ENCODE assay signal across 22 cellular contexts in genomic region chr22:23531966-23532735, GRCh38. TPM values are rescaled to one million over a fixed set of nuclear protein-coding genes. Genes with fewer than 3 reads are reported as not detected.
DNase-seq lines count a peak whose midpoint lies in the region; ATAC-seq, FAIRE-seq and TF ChIP-seq lines count a peak whose summit lies in the region.
"Had no signal": no experiment of that assay in that cellular context is flagged by ENCODE, and none has a peak within 500 bp of the region (broad histone marks: within the 10 kb centered on the region; RNA-seq: fewer than 3 reads in every experiment).

No MANE protein-coding gene starts in this region.

- no peaks in the 10 kb centered on the region for H4K20me1 ChIP-seq in H9 (ENCODE audit: control insufficient read depth, insufficient read depth, insufficient read length)
- no peaks in the 10 kb centered on the region for H4K20me1 ChIP-seq in H1 (replicated peaks in 1 of 2; ENCODE audit: control insufficient read depth in 1 of 2, insufficient read depth in 2 of 2, low read length in 2 of 2)

- TF ChIP-seq CTCF in H9 (conservative IDR thresholded peaks at IDR 0.05) (no peak), H1 (IDR thresholded peaks at IDR 0.05; ENCODE audit: control extremely low read depth in 1 of 3, insufficient read depth in 1 of 3, low read depth in 1 of 3, low read length in 3 of 3) (no peak), tibial artery (IDR thresholded peaks at IDR 0.05) (no peak), MCF 10A (IDR thresholded peaks at IDR 0.05; ENCODE audit: unreplicated experiment) (no peak)

- peak overlapping the region; percentile 2; the same call in 1 of the 2 replicates for H3K14ac ChIP-seq in H9 (ENCODE audit: insufficient read depth, low read length)
- H3K14ac ChIP-seq in H1 (ENCODE audit: insufficient read length) = no peak overlapping the region

- peaks cover 47% of the 10 kb centered on the region for H3K27me3 Mint-ChIP-seq in H9 (ENCODE audit: low read depth)
- H3K27me3 Mint-ChIP-seq in naive thymus-derived CD4-positive, alpha-beta T cell = peaks cover 0 to 10% (median 3%) of the 10 kb centered on the region in 5 donors
- peaks cover 18% of the 10 kb centered on the region for H3K27me3 Mint-ChIP-seq in MCF 10A (ENCODE audit: insufficient read depth, unreplicated experiment)

- H4K91ac ChIP-seq in H9 (ENCODE audit: insufficient read length, low read depth, low read length) (no peak overlapping the region), H1 (replicated peaks; ENCODE audit: insufficient read length, low read length) (peak overlapping the region; percentile 97)

- H3K4me3 Mint-ChIP-seq in H9 (no peak overlapping the region; a peak in 1 of 5 replicates), MCF 10A (ENCODE audit: unreplicated experiment) (no peak overlapping the region)
- H3K4me3 Mint-ChIP-seq in naive thymus-derived CD4-positive, alpha-beta T cell = no peak overlapping the region
- H3K4me3 Mint-ChIP-seq: activated CD4-positive, alpha-beta memory T cell treated with anti-CD3 and anti-CD28 coated beads for 36 hours; activated naive CD8-positive, alpha-beta T cell; stimulated activated effector memory CD8-positive, alpha-beta T cell treated with anti-CD3 and anti-CD28 coated beads, Interleukin-12 subunit alpha, Interleukin-12 subunit beta, amount 100 ng/mL, for 72 hours had no signal

- no peak for FAIRE-seq in H1 (lab: Jason Lieb, UNC)
- FAIRE-seq: endometrium had no signal

- no peaks in the 10 kb centered on the region for H3K36me3 ChIP-seq in H1 (ENCODE audit: control insufficient read depth in 2 of 4, insufficient read depth in 4 of 4, low read length in 3 of 4)
- H3K36me3 ChIP-seq in mucosa of rectum (ENCODE audit: control insufficient read depth in 2 of 2, insufficient read depth in 2 of 2, low read length in 2 of 2) = no peaks in the 10 kb centered on the region
- H3K36me3 ChIP-seq in tibial artery = no peaks in the 10 kb centered on the region
- no peaks in the 10 kb centered on the region for H3K36me3 ChIP-seq in naive thymus-derived CD4-positive, alpha-beta T cell (ENCODE audit: control insufficient read depth in 2 of 3, insufficient read depth in 3 of 3, low read length in 3 of 3)
- H3K36me3 ChIP-seq: neutrophil, thoracic aorta had no signal

- H3K27ac Mint-ChIP-seq in H9 = no peak overlapping the region
- H3K27ac Mint-ChIP-seq in naive thymus-derived CD4-positive, alpha-beta T cell = peak overlapping the region in 1 of 9 donors; percentile 51
- H3K27ac Mint-ChIP-seq in MCF 10A (ENCODE audit: low read depth, unreplicated experiment) = no peak overlapping the region
- H3K27ac Mint-ChIP-seq: activated CD4-positive, alpha-beta memory T cell treated with anti-CD3 and anti-CD28 coated beads for 36 hours; activated naive CD8-positive, alpha-beta T cell had no signal

- no peaks in the 10 kb centered on the region; a peak in 1 of 7 replicates for H3K36me3 Mint-ChIP-seq in H9 (ENCODE audit: insufficient read depth in 1 of 3, low read depth in 3 of 3)
- H3K36me3 Mint-ChIP-seq in naive thymus-derived CD4-positive, alpha-beta T cell = no peaks in the 10 kb centered on the region
- H3K36me3 Mint-ChIP-seq in MCF 10A (ENCODE audit: insufficient read depth, unreplicated experiment) = no peaks in the 10 kb centered on the region
- H3K36me3 Mint-ChIP-seq: activated CD4-positive, alpha-beta memory T cell treated with anti-CD3 and anti-CD28 coated beads for 36 hours; activated naive CD8-positive, alpha-beta T cell; stimulated activated effector memory CD8-positive, alpha-beta T cell treated with anti-CD3 and anti-CD28 coated beads, Interleukin-12 subunit alpha, Interleukin-12 subunit beta, amount 100 ng/mL, for 72 hours had no signal

- H2BK12ac ChIP-seq in H9 (ENCODE audit: insufficient read length, low read depth, low read length) (no peak overlapping the region), H1 (ENCODE audit: low read depth, low read length) (peak overlapping the region; percentile 99; the same call in 1 of the 2 replicates)

- no CpG with 5 or more reads among the region's 15 CpGs for WGBS in H9 (ENCODE audit: extremely low coverage, insufficient read length, low lambda C conversion rate)
- WGBS in H1 (ENCODE audit: extremely low coverage in 1 of 2, insufficient coverage in 1 of 2, insufficient read length in 1 of 2, insufficient replicate concordance in 2 of 2, low coverage in 1 of 2, low lambda C conversion rate in 2 of 2, missing lambda C conversion rate in 1 of 2), 2 experiments = 85% methylated on average over 12 of the region's 15 CpGs; no CpG with 5 or more reads in 1 of the 2 experiments

- no peak overlapping the region for H2BK120ac ChIP-seq in H9 (ENCODE audit: low read depth, low read length, poor library complexity, severe bottlenecking)
- peak overlapping the region; percentile 79 for H2BK120ac ChIP-seq in H1 (replicated peaks; ENCODE audit: low read depth, low read length)

- H2BK20ac ChIP-seq in H9 (ENCODE audit: low read depth, low read length, poor library complexity, severe bottlenecking) (no peak overlapping the region), H1 (ENCODE audit: low read length) (peak overlapping the region; percentile 97)

- no peak overlapping the region for H3K18ac ChIP-seq in H9 (ENCODE audit: insufficient read length, low read depth, low read length)
- H3K18ac ChIP-seq in H1 (ENCODE audit: extremely low read depth, low read length) = peak overlapping the region; percentile 51

- H2BK15ac ChIP-seq in H9 (ENCODE audit: low read depth, low read length) = no peak overlapping the region
- H2BK15ac ChIP-seq in H1 (ENCODE audit: low read length) = peak overlapping the region; percentile 94; the same call in 1 of the 2 replicates

- BruUV-seq in MCF 10A (replicated peaks; lab: Mats Ljungman, UMichigan) = no TSS peak

- H3K9me3 Mint-ChIP-seq in H9 (no peaks in the 10 kb centered on the region; a peak in 2 of 5 replicates), MCF 10A (ENCODE audit: unreplicated experiment) (no peaks in the 10 kb centered on the region)
- no peaks in the 10 kb centered on the region for H3K9me3 Mint-ChIP-seq in naive thymus-derived CD4-positive, alpha-beta T cell
- H3K9me3 Mint-ChIP-seq: activated CD4-positive, alpha-beta memory T cell treated with anti-CD3 and anti-CD28 coated beads for 36 hours; stimulated activated effector memory CD8-positive, alpha-beta T cell treated with anti-CD3 and anti-CD28 coated beads, Interleukin-12 subunit alpha, Interleukin-12 subunit beta, amount 100 ng/mL, for 72 hours had no signal

- no peak overlapping the region for H3K4me3 ChIP-seq in H1 (ENCODE audit: extremely low read depth in 1 of 4, insufficient read depth in 2 of 4, low read depth in 3 of 4, low read length in 4 of 4)
- H3K4me3 ChIP-seq in mucosa of rectum (ENCODE audit: low read length in 2 of 2) = no peak overlapping the region
- H3K4me3 ChIP-seq in tibial artery = no peak overlapping the region
- no peak overlapping the region for H3K4me3 ChIP-seq in naive thymus-derived CD4-positive, alpha-beta T cell (ENCODE audit: low read length)
- H3K4me3 ChIP-seq: coronary artery, GM23248, thoracic aorta had no signal

- H3K4ac ChIP-seq in H9 (ENCODE audit: low read depth, low read length) (no peak overlapping the region), H1 (replicated peaks; ENCODE audit: insufficient read length, low read depth, low read length) (peak overlapping the region; percentile 69)

- H3K23ac ChIP-seq in H9 (ENCODE audit: insufficient read length, low read depth, low read length) = no peak overlapping the region
- peak overlapping the region; percentile 12 for H3K23ac ChIP-seq in H1 (ENCODE audit: insufficient read length)

- H3K27ac ChIP-seq in H9 (ENCODE audit: insufficient read length, low read depth, low read length) (no peak overlapping the region), H1 (ENCODE audit: low read depth, low read length) (no peak overlapping the region), mucosa of rectum (ENCODE audit: low read depth in 2 of 2, low read length in 2 of 2) (no peak overlapping the region), tibial artery (no peak overlapping the region)
- H3K27ac ChIP-seq in naive thymus-derived CD4-positive, alpha-beta T cell (ENCODE audit: low read depth, low read length) = no peak overlapping the region
- H3K27ac ChIP-seq: coronary artery, GM23248, neutrophil, thoracic aorta had no signal

- H4K8ac ChIP-seq in H9 (replicated peaks; ENCODE audit: insufficient read length, low read depth, low read length) (no peak overlapping the region), H1 (ENCODE audit: extremely low read depth, insufficient read depth, low read length) (no peak overlapping the region; the same call in 1 of the 2 replicates)

- H3K56ac ChIP-seq in H9 (ENCODE audit: insufficient read length, low read depth, low read length) = no peak overlapping the region
- H3K56ac ChIP-seq in H1 (replicated peaks; ENCODE audit: insufficient read length, low read depth, low read length) = no peak overlapping the region

- H2AK5ac ChIP-seq in H9 (ENCODE audit: insufficient read length, low read length) = no peak overlapping the region
- peak overlapping the region; percentile 78; the same call in 1 of the 2 replicates for H2AK5ac ChIP-seq in H1 (ENCODE audit: low read depth, low read length)

- H3K4me2 ChIP-seq in H9 (ENCODE audit: insufficient read depth, insufficient read length, low read length) (no peak overlapping the region), H1 (ENCODE audit: insufficient read depth in 1 of 2, low read depth in 2 of 2, low read length in 2 of 2) (no peak overlapping the region; a peak in 1 of 4 replicates)

- H3K9me3 ChIP-seq in H9 (ENCODE audit: control insufficient read depth, low read depth, low read length) = no peaks in the 10 kb centered on the region
- H3K9me3 ChIP-seq in H1 (ENCODE audit: insufficient read depth in 2 of 2, low read depth in 1 of 2, low read length in 1 of 2) = no peaks in the 10 kb centered on the region
- no peaks in the 10 kb centered on the region for H3K9me3 ChIP-seq in mucosa of rectum (ENCODE audit: control insufficient read depth in 2 of 2, low read length in 2 of 2)
- no peaks in the 10 kb centered on the region for H3K9me3 ChIP-seq in tibial artery
- no peaks in the 10 kb centered on the region for H3K9me3 ChIP-seq in naive thymus-derived CD4-positive, alpha-beta T cell (ENCODE audit: control insufficient read depth in 2 of 3, low read length in 3 of 3)
- H3K9me3 ChIP-seq: neutrophil, thoracic aorta had no signal

- H3K79me2 ChIP-seq in H9 (ENCODE audit: insufficient read depth, low read length) (no peaks in the 10 kb centered on the region), H1 (ENCODE audit: control insufficient read depth in 1 of 2, insufficient read depth in 2 of 2, low read length in 2 of 2) (no peaks in the 10 kb centered on the region)

- no peak overlapping the region for H3T11ph ChIP-seq in H9 (ENCODE audit: low read length)

- intact Hi-C loops in tibial artery (cut with DNase I; ENCODE audit: low total_unique reads) = loop anchor here (5.0 to 10.0 kb wide), 2 partner anchors 147 to 210 kb away; no protein-coding TSS in a partner anchor
- intact Hi-C loops in naive thymus-derived CD4-positive, alpha-beta T cell (cut with micrococcal nuclease) = no loop called here
- intact Hi-C loops in MCF 10A (cut with micrococcal nuclease) = no loop called here

- H4K5ac ChIP-seq in H9 (ENCODE audit: insufficient read length, low read depth, low read length) (no peak overlapping the region), H1 (ENCODE audit: insufficient read length, low read depth, low read length) (peak overlapping the region; percentile 53)

- H2AFZ ChIP-seq in H9 (ENCODE audit: low read length) = no peak overlapping the region
- no peak overlapping the region for H2AFZ ChIP-seq in H1 (ENCODE audit: low read length)
- H2AFZ ChIP-seq: GM23248 had no signal

- H3K4me1 ChIP-seq in H9 (ENCODE audit: insufficient read depth, low read length) (peaks cover 16% of the 10 kb centered on the region; the same call in 1 of the 2 replicates), H1 (replicated peaks in 1 of 4; ENCODE audit: control insufficient read depth in 3 of 4, insufficient read depth in 4 of 4, low read length in 3 of 4) (peaks cover 9 to 48% (median 35%) of the 10 kb centered on the region in 4 experiments), mucosa of rectum (ENCODE audit: control insufficient read depth in 2 of 2, insufficient read depth in 2 of 2, low read length in 2 of 2) (peaks cover 22 to 32% of the 10 kb centered on the region in 2 donors), tibial artery (peaks cover 0 to 4% (median 0%) of the 10 kb centered on the region in 4 donors)
- H3K4me1 ChIP-seq in naive thymus-derived CD4-positive, alpha-beta T cell (ENCODE audit: control insufficient read depth in 2 of 2, insufficient read depth in 2 of 2, low read length in 2 of 2) = no peaks in the 10 kb centered on the region

- H3K27me3 ChIP-seq in H9 (ENCODE audit: insufficient read depth, low read length) (no peaks in the 10 kb centered on the region; the same call in 1 of the 2 replicates), H1 (replicated peaks in 1 of 4; ENCODE audit: control insufficient read depth in 3 of 4, extremely low read depth in 1 of 4, insufficient read depth in 3 of 4, low read length in 3 of 4) (peaks cover 0 to 8% (median 4%) of the 10 kb centered on the region in 4 experiments; a peak in 3 of 7 replicates), mucosa of rectum (ENCODE audit: control insufficient read depth in 2 of 2, insufficient read depth in 2 of 2, low read length in 2 of 2) (no peaks in the 10 kb centered on the region), tibial artery (peaks cover 0 to 5% of the 10 kb centered on the region in 2 donors)
- H3K27me3 ChIP-seq in naive thymus-derived CD4-positive, alpha-beta T cell (ENCODE audit: control insufficient read depth in 2 of 2, insufficient read depth in 2 of 2, low read length in 2 of 2) = no peaks in the 10 kb centered on the region

- no peak overlapping the region for H3K9ac ChIP-seq in H9 (ENCODE audit: extremely low read depth, insufficient read length, low read length)
- H3K9ac ChIP-seq in H1 (replicated peaks in 1 of 4; ENCODE audit: extremely low read depth in 1 of 4, low read depth in 3 of 4, low read length in 3 of 4) = no peak overlapping the region
- peak overlapping the region; percentile 12 to 41 for H3K9ac ChIP-seq in mucosa of rectum (ENCODE audit: low read depth in 1 of 2, low read length in 2 of 2)
- H3K9ac ChIP-seq: GM23248 had no signal

- H3K79me1 ChIP-seq in H9 (ENCODE audit: insufficient read depth, low read depth, low read length, poor library complexity, severe bottlenecking) (no peaks in the 10 kb centered on the region), H1 (ENCODE audit: low read depth, low read length) (no peaks in the 10 kb centered on the region)

- H2BK5ac ChIP-seq in H9 (ENCODE audit: insufficient read length, low read length) (no peak overlapping the region), H1 (ENCODE audit: low read depth, low read length) (peak overlapping the region; percentile 92)

- no peak for TF ChIP-seq EP300 in H1 (IDR thresholded peaks at IDR 0.05; ENCODE audit: borderline replicate concordance in 1 of 2, low read depth in 2 of 2, low read length in 2 of 2)

- TF ChIP-seq RAD21 in H1 (IDR thresholded peaks at IDR 0.05 in 1 of 2, conservative IDR thresholded peaks at IDR 0.05 in 1 of 2; ENCODE audit: low read depth in 2 of 2, low read length in 2 of 2) = no peak

- ATAC-seq in naive thymus-derived CD4-positive, alpha-beta T cell = no peak
- ATAC-seq: right cardiac atrium; stimulated activated effector memory CD8-positive, alpha-beta T cell treated with anti-CD3 and anti-CD28 coated beads, Interleukin-12 subunit alpha, Interleukin-12 subunit beta, amount 100 ng/mL, for 72 hours had no signal

- CTCF ChIA-PET in H1 (lab: Charles Lee; ENCODE audit: partially characterized antibody) (no interaction called here), MCF 10A (lab: Yijun Ruan, JAX) (interaction anchor here (0.6 to 0.7 kb wide), 2 partner anchors 77 to 1211 kb away, joined by 3 to 4 read pairs; no protein-coding TSS in a partner anchor)
- CTCF ChIA-PET in naive thymus-derived CD4-positive, alpha-beta T cell (lab: Charles Lee) = no interaction called here

- H3K23me2 ChIP-seq in H9 (ENCODE audit: insufficient read length, low read depth, low read length, poor library complexity, severe bottlenecking) (peaks cover 3% of the 10 kb centered on the region), H1 (ENCODE audit: low read depth, low read length) (peaks cover 3% of the 10 kb centered on the region; the same call in 1 of the 2 replicates)

- TF ChIP-seq POLR2A in H1 (IDR thresholded peaks at IDR 0.05; ENCODE audit: control extremely low read depth in 1 of 2, low read depth in 2 of 2, low read length in 2 of 2) = no peak

- POLR2A ChIA-PET in H1 (lab: Charles Lee; ENCODE audit: partially characterized antibody) (no interaction called here), MCF 10A (lab: Yijun Ruan, JAX) (no interaction called here)
- POLR2A ChIA-PET in naive thymus-derived CD4-positive, alpha-beta T cell (lab: Charles Lee) = interaction anchor here (0.6 kb wide), 1 partner anchor 1537 kb away, joined by 3 read pairs; no protein-coding TSS in a partner anchor

- H3K4me1 Mint-ChIP-seq in H9 = peaks cover 53 to 66% of the 10 kb centered on the region in 2 experiments
- peaks cover 0 to 8% (median 0%) of the 10 kb centered on the region in 7 donors for H3K4me1 Mint-ChIP-seq in naive thymus-derived CD4-positive, alpha-beta T cell
- H3K4me1 Mint-ChIP-seq in MCF 10A (ENCODE audit: insufficient read depth, unreplicated experiment) = no peaks in the 10 kb centered on the region

- peak; percentile 25 for DNase-seq in H9
- no peak for DNase-seq in H1 (ENCODE audit: low read depth in 1 of 2, low spot score in 2 of 2)
- peak; percentile 18 to 47 for DNase-seq in tibial artery
- DNase-seq in naive thymus-derived CD4-positive, alpha-beta T cell = no peak
- DNase-seq in MCF 10A (ENCODE audit: unreplicated experiment) = no peak
- DNase-seq in HuH-7 (ENCODE audit: low spot score) = no peak
- DNase-seq: activated CD4-positive, alpha-beta memory T cell treated with anti-CD3 and anti-CD28 coated beads for 36 hours; AML-193; COR-L47; GM23248; NCI-H1436; NCI-H69; Right ventricle myocardium superior had no signal

RNA-seq across cellular contexts. Expression of gene IGLL1, which starts 47.9 kb away (rescaled TPM):
- total RNA-seq in H9 (2021) (not detected in 2 replicates), MCF 10A (2022) (not detected in 2 replicates)
- total RNA-seq in H1 (2021; fragmentation: NEBNext Ultra II Directional; extraction: Animal tissue kit (Norgen Biotek cat#: 25700)) = not detected in 2 replicates
- polyA plus RNA-seq in H1 (2011; rRNA removed) = not detected in 2 replicates
- not detected for polyA plus RNA-seq in H1 (2011; cell fraction: cytosol; rRNA removed)
- polyA plus RNA-seq in H1 (2011; cell fraction: nucleus; rRNA removed) = 0.21 TPM
- polyA plus RNA-seq in H1 (2012, experiment 1 of 2) = not detected in 4 replicates
- not detected for polyA plus RNA-seq in H1 (2012, experiment 2 of 2)
- polyA plus RNA-seq in H1 (2013, experiment 1 of 2) = not detected
- polyA plus RNA-seq in H1 (2013, experiment 2 of 2) = not detected
- not detected in 2 replicates for polyA minus RNA-seq in H1 (2011; rRNA and poly(A)+ RNA removed)
- polyA minus RNA-seq in H1 (2011; cell fraction: cytosol; rRNA and poly(A)+ RNA removed) = not detected
- polyA minus RNA-seq in H1 (2011; cell fraction: nucleus; rRNA and poly(A)+ RNA removed) = not detected
- under 1 TPM in 1 of 5 experiments, not detected in 4; 0.72 TPM for total RNA-seq in naive thymus-derived CD4-positive, alpha-beta T cell
- not detected for polyA plus RNA-seq in naive thymus-derived CD4-positive, alpha-beta T cell
- total RNA-seq: activated CD4-positive, alpha-beta memory T cell treated with anti-CD3 and anti-CD28 coated beads for 36 hours; GM23248; lung microvascular endothelial cell; right cardiac atrium; Right ventricle myocardium superior; thoracic aorta had no signal
- polyA plus RNA-seq: GM23248, right cardiac atrium had no signal

Comparison
In these comparisons a context has a peak if more than half of its experiments do, and no peak if none do; other contexts are left out.
1. DNase-seq: peak in H9 (single experiment) and tibial artery (2 of 2); none in H1 (0 of 2), naive thymus-derived CD4-positive, alpha-beta T cell (0 of 9), MCF 10A (single experiment) and HuH-7 (single experiment).
2. H3K9ac ChIP-seq: peak in mucosa of rectum (2 of 2); none in H9 (single experiment) and H1 (0 of 4).